ENCODE assay signal across 15 cellular contexts in genomic region chr16:85288341-85288868, GRCh38.
DNase-seq lines count a peak whose midpoint lies in the region; ATAC-seq and TF ChIP-seq lines count a peak whose summit lies in the region.
"Had no signal": no experiment of that assay in that cellular context is flagged by ENCODE, and none has a peak within 500 bp of the region (broad histone marks: within the 10 kb centered on the region; RNA-seq: fewer than 3 reads in every experiment).

No MANE protein-coding gene starts in this region.

- ATAC-seq in stimulated activated memory B cell treated with anti-CD40 and anti-IgM and Interleukin-4, amounts not matched to agents 10 μg/mL and 1 μg/mL and 100 μg/mL, for 72 hours: peak; percentile 5
- ATAC-seq in HG03520 (IDR thresholded peaks at IDR 0.05; ENCODE audit: unreplicated experiment): no peak

- no peaks in the 10 kb centered on the region for H3K36me3 ChIP-seq in liver (ENCODE audit: control insufficient read depth in 4 of 4, insufficient read depth in 3 of 4, low read depth in 1 of 4, low read length in 3 of 4)

- WGBS in liver: 85% methylated on average over 4 of the region's 4 CpGs

- H3K27ac Mint-ChIP-seq in brain (peak overlapping the region in 4 of 5 experiments; percentile 17 to 69 (median 34)), HFFc6 (no peak overlapping the region)
- H3K27ac Mint-ChIP-seq in stimulated activated memory B cell treated with anti-CD40 and anti-IgM and Interleukin-4, amounts not matched to agents 10 μg/mL and 1 μg/mL and 100 μg/mL, for 72 hours: no peak overlapping the region
- no peak overlapping the region for H3K27ac Mint-ChIP-seq in activated T-helper 1 cell treated with anti-CD3 and anti-CD28 coated beads, Interleukin-12 subunit alpha, Interleukin-12 subunit beta, Interleukin-2, Interleukin-4 antibody, amounts not matched to agents 30 ng/mL and 10 ng/mL and 1 ng/mL, durations not matched to agents 14 hours and 24 hours and 36 hours
- H3K27ac Mint-ChIP-seq: B cell, IgD-negative memory B cell had no signal

- peaks cover 20 to 71% (median 54%) of the 10 kb centered on the region in 4 donors for H3K4me1 ChIP-seq in liver (ENCODE audit: control insufficient read depth in 4 of 4, insufficient read depth in 4 of 4, low read length in 3 of 4)

- H3K9ac ChIP-seq in liver (ENCODE audit: low read depth in 1 of 2, low read length in 2 of 2): peak overlapping the region; percentile 8 to 19

- TF ChIP-seq CTCF in C4-2B (conservative IDR thresholded peaks at IDR 0.05) (no peak), brain (conservative IDR thresholded peaks at IDR 0.05) (no peak), liver (IDR thresholded peaks at IDR 0.05; ENCODE audit: low read depth, low read length, missing input control) (no peak), HFFc6 (IDR thresholded peaks at IDR 0.05) (no peak)

- intact Hi-C loops in activated T-helper 1 cell treated with anti-CD3 and anti-CD28 coated beads, Interleukin-12 subunit alpha, Interleukin-12 subunit beta, Interleukin-2, Interleukin-4 antibody, amounts not matched to agents 30 ng/mL and 10 ng/mL and 1 ng/mL, durations not matched to agents 14 hours and 24 hours and 36 hours (cut with micrococcal nuclease): no loop called here

- H3K36me3 Mint-ChIP-seq in brain: no peaks in the 10 kb centered on the region
- no peaks in the 10 kb centered on the region for H3K36me3 Mint-ChIP-seq in stimulated activated memory B cell treated with anti-CD40 and anti-IgM and Interleukin-4, amounts not matched to agents 10 μg/mL and 1 μg/mL and 100 μg/mL, for 72 hours
- H3K36me3 Mint-ChIP-seq in activated T-helper 1 cell treated with anti-CD3 and anti-CD28 coated beads, Interleukin-12 subunit alpha, Interleukin-12 subunit beta, Interleukin-2, Interleukin-4 antibody, amounts not matched to agents 30 ng/mL and 10 ng/mL and 1 ng/mL, durations not matched to agents 14 hours and 24 hours and 36 hours (ENCODE audit: low read depth): no peaks in the 10 kb centered on the region
- H3K36me3 Mint-ChIP-seq in HFFc6 (ENCODE audit: low read depth): no peaks in the 10 kb centered on the region
- H3K36me3 Mint-ChIP-seq: CD8-positive, alpha-beta memory T cell had no signal

- peaks cover 67% of the 10 kb centered on the region for H3K4me1 Mint-ChIP-seq in brain
- H3K4me1 Mint-ChIP-seq in stimulated activated memory B cell treated with anti-CD40 and anti-IgM and Interleukin-4, amounts not matched to agents 10 μg/mL and 1 μg/mL and 100 μg/mL, for 72 hours: no peaks in the 10 kb centered on the region
- H3K4me1 Mint-ChIP-seq in activated T-helper 1 cell treated with anti-CD3 and anti-CD28 coated beads, Interleukin-12 subunit alpha, Interleukin-12 subunit beta, Interleukin-2, Interleukin-4 antibody, amounts not matched to agents 30 ng/mL and 10 ng/mL and 1 ng/mL, durations not matched to agents 14 hours and 24 hours and 36 hours (ENCODE audit: low read depth): no peaks in the 10 kb centered on the region
- H3K4me1 Mint-ChIP-seq in HFFc6 (ENCODE audit: low read depth): peaks cover 29% of the 10 kb centered on the region
- H3K4me1 Mint-ChIP-seq: B cell; CD8-positive, alpha-beta memory T cell; IgD-negative memory B cell had no signal

- H3K4me3 Mint-ChIP-seq in brain (no peak overlapping the region), HFFc6 (no peak overlapping the region)
- no peak overlapping the region for H3K4me3 Mint-ChIP-seq in stimulated activated memory B cell treated with anti-CD40 and anti-IgM and Interleukin-4, amounts not matched to agents 10 μg/mL and 1 μg/mL and 100 μg/mL, for 72 hours
- H3K4me3 Mint-ChIP-seq in activated T-helper 1 cell treated with anti-CD3 and anti-CD28 coated beads, Interleukin-12 subunit alpha, Interleukin-12 subunit beta, Interleukin-2, Interleukin-4 antibody, amounts not matched to agents 30 ng/mL and 10 ng/mL and 1 ng/mL, durations not matched to agents 14 hours and 24 hours and 36 hours: no peak overlapping the region
- H3K4me3 Mint-ChIP-seq: B cell; CD8-positive, alpha-beta memory T cell; IgD-negative memory B cell had no signal

- TF ChIP-seq RAD21 in liver (IDR thresholded peaks at IDR 0.05): no peak

- peaks cover 0 to 3% (median 0%) of the 10 kb centered on the region in 5 experiments for H3K9me3 Mint-ChIP-seq in brain
- no peaks in the 10 kb centered on the region for H3K9me3 Mint-ChIP-seq in stimulated activated memory B cell treated with anti-CD40 and anti-IgM and Interleukin-4, amounts not matched to agents 10 μg/mL and 1 μg/mL and 100 μg/mL, for 72 hours
- H3K9me3 Mint-ChIP-seq in activated T-helper 1 cell treated with anti-CD3 and anti-CD28 coated beads, Interleukin-12 subunit alpha, Interleukin-12 subunit beta, Interleukin-2, Interleukin-4 antibody, amounts not matched to agents 30 ng/mL and 10 ng/mL and 1 ng/mL, durations not matched to agents 14 hours and 24 hours and 36 hours: no peaks in the 10 kb centered on the region
- no peaks in the 10 kb centered on the region for H3K9me3 Mint-ChIP-seq in HFFc6
- H3K9me3 Mint-ChIP-seq: CD8-positive, alpha-beta memory T cell; IgD-negative memory B cell had no signal

- H3K9me3 ChIP-seq in liver (ENCODE audit: control insufficient read depth in 4 of 4, low read length in 3 of 4): no peaks in the 10 kb centered on the region

- H3K4me3 ChIP-seq in liver (ENCODE audit: low read depth in 1 of 3, low read length in 3 of 3): no peak overlapping the region

- 0 out of 2 replicates have a peak overlapping the region, but pooled peaks have one; percentile 1 for H3K27ac ChIP-seq in C4-2B
- H3K27ac ChIP-seq in liver (ENCODE audit: low read depth in 1 of 2, low read length in 2 of 2): peak overlapping the region; percentile 55 to 89

- H3K27me3 Mint-ChIP-seq in brain (no peaks in the 10 kb centered on the region), HFFc6 (ENCODE audit: insufficient read depth) (peaks cover 7% of the 10 kb centered on the region)
- H3K27me3 Mint-ChIP-seq in stimulated activated memory B cell treated with anti-CD40 and anti-IgM and Interleukin-4, amounts not matched to agents 10 μg/mL and 1 μg/mL and 100 μg/mL, for 72 hours: peaks cover 56% of the 10 kb centered on the region
- H3K27me3 Mint-ChIP-seq in activated T-helper 1 cell treated with anti-CD3 and anti-CD28 coated beads, Interleukin-12 subunit alpha, Interleukin-12 subunit beta, Interleukin-2, Interleukin-4 antibody, amounts not matched to agents 30 ng/mL and 10 ng/mL and 1 ng/mL, durations not matched to agents 14 hours and 24 hours and 36 hours (ENCODE audit: insufficient read depth): no peaks in the 10 kb centered on the region
- H3K27me3 Mint-ChIP-seq: CD8-positive, alpha-beta memory T cell had no signal

- DNase-seq in mucosa of gallbladder (ENCODE audit: low spot score): no peak
- no peak for DNase-seq in activated T-helper 1 cell treated with anti-CD3 and anti-CD28 coated beads, Interleukin-12 subunit alpha, Interleukin-12 subunit beta, Interleukin-2, Interleukin-4 antibody, amounts not matched to agents 30 ng/mL and 10 ng/mL and 1 ng/mL, durations not matched to agents 14 hours and 24 hours and 36 hours (ENCODE audit: low spot score)
- no peak for DNase-seq in HFFc6
- DNase-seq: ACHN; CD8-positive, alpha-beta memory T cell; DMS53; GF-D8; HCEC 1CT had no signal

- no peaks in the 10 kb centered on the region for H3K27me3 ChIP-seq in liver (ENCODE audit: control insufficient read depth in 4 of 4, insufficient read depth in 4 of 4, low read length in 3 of 4)

TF ChIP-seq in liver, 16 proteins besides CTCF, POLR2A, EP300 and RAD21:
- TF ChIP-seq JUND (IDR thresholded peaks at IDR 0.05): no peak
- TF ChIP-seq TAF1 (conservative IDR thresholded peaks at IDR 0.05): no peak

Comparison
In these comparisons a context has a peak if more than half of its experiments do, and no peak if none do; other contexts are left out.
1. H3K27ac Mint-ChIP-seq: peak in brain (4 of 5); none in stimulated activated memory B cell treated with anti-CD40 and anti-IgM and Interleukin-4, amounts not matched to agents 10 μg/mL and 1 μg/mL and 100 μg/mL, for 72 hours (single experiment), activated T-helper 1 cell treated with anti-CD3 and anti-CD28 coated beads, Interleukin-12 subunit alpha, Interleukin-12 subunit beta, Interleukin-2, Interleukin-4 antibody, amounts not matched to agents 30 ng/mL and 10 ng/mL and 1 ng/mL, durations not matched to agents 14 hours and 24 hours and 36 hours (single experiment) and HFFc6 (single experiment).